Comparison of ENCODE assay signal across 20 cellular contexts in the genomic region with DNA sequence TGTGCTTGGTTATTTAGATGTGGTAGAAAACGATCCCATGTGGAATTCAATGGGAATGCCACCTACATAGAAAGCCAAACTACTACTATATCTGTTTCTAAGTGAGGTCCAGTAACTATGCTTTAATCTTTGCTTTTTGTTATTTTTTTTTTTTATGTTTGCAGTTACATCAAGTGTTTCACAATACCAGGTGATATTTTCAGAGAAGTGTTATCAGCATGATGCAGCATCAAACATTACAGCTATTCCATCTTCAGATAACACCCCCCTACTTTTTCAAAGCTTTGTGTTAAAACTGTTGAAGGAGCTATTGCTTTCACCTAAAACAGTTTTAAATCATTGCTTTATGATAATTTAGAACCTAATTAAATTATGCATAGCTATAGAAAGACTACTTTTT.
"Had no signal": no experiment of that assay in that cellular context is flagged by ENCODE, and none has a peak within 500 bp of the region (broad histone marks: within the 10 kb centered on the region; RNA-seq: fewer than 3 reads in every experiment).

No MANE protein-coding gene starts in this region.

- DNase-seq: dermis blood vessel endothelial cell; dorsolateral prefrontal cortex; effector CD4-positive, alpha-beta T cell; effector memory CD4-positive, alpha-beta T cell; foreskin keratinocyte; heart left ventricle; immature natural killer cell; left cardiac atrium; left lung; left ventricle myocardium superior; lower lobe of right lung; mesenchymal stem cell; mucosa of descending colon; naive B cell had no signal

- H3K36me3 ChIP-seq: esophagus muscularis mucosa, gastroesophageal sphincter, heart left ventricle, left lung, lower lobe of right lung had no signal

- H3K4me1 Mint-ChIP-seq: immature natural killer cell, mesothelial cell of epicardium, naive B cell had no signal

- H3K4me2 ChIP-seq: hepatocyte had no signal

- H3K4me1 ChIP-seq: esophagus muscularis mucosa, foreskin keratinocyte, gastroesophageal sphincter, heart left ventricle, left lung, lower lobe of right lung had no signal

- H3K27ac ChIP-seq: coronary artery, dorsolateral prefrontal cortex, esophagus muscularis mucosa, foreskin keratinocyte, gastroesophageal sphincter, heart left ventricle, hepatocyte, left lung, lower lobe of right lung had no signal

- H3K9me3 ChIP-seq: esophagus muscularis mucosa, gastroesophageal sphincter, heart left ventricle, left lung, lower lobe of right lung, mucosa of descending colon had no signal

- H3K36me3 Mint-ChIP-seq: immature natural killer cell; mesothelial cell of epicardium; naive B cell; naive thymus-derived CD8-positive, alpha-beta T cell had no signal

- H3K4me3 Mint-ChIP-seq: immature natural killer cell; mesothelial cell of epicardium; naive B cell; naive thymus-derived CD8-positive, alpha-beta T cell had no signal

- H3K79me2 ChIP-seq: hepatocyte had no signal

- H3K27me3 ChIP-seq: dorsolateral prefrontal cortex, gastroesophageal sphincter, heart left ventricle, hepatocyte, left lung had no signal

- H3K4me3 ChIP-seq: coronary artery, dorsolateral prefrontal cortex, esophagus muscularis mucosa, gastroesophageal sphincter, heart left ventricle, hepatocyte, left lung, lower lobe of right lung, mucosa of descending colon had no signal

- H3K27me3 Mint-ChIP-seq: naive B cell had no signal

- H2AFZ ChIP-seq: hepatocyte had no signal

- H3K9me3 Mint-ChIP-seq: immature natural killer cell; mesothelial cell of epicardium; naive B cell; naive thymus-derived CD8-positive, alpha-beta T cell had no signal

- H3K27ac Mint-ChIP-seq: immature natural killer cell; mesothelial cell of epicardium; naive thymus-derived CD8-positive, alpha-beta T cell had no signal
